In genomic region chr21:36504067-36505058, GRCh38 we compare ENCODE assay signal across 9 cellular contexts. TPM values are rescaled to one million over a fixed set of nuclear protein-coding genes. Genes with fewer than 3 reads are reported as not detected.
DNase-seq lines count a peak whose midpoint lies in the region; ATAC-seq and TF ChIP-seq lines count a peak whose summit lies in the region.
"Had no signal": no experiment of that assay in that cellular context is flagged by ENCODE, and none has a peak within 500 bp of the region (broad histone marks: within the 10 kb centered on the region; RNA-seq: fewer than 3 reads in every experiment).

No MANE protein-coding gene starts in this region.

- H3K27ac ChIP-seq in Panc1 (ENCODE audit: low read length): no peak overlapping the region

- no peak overlapping the region for H3K4me3 ChIP-seq in Panc1 (ENCODE audit: low read depth in 2 of 2, low read length in 2 of 2)

- H3K9me3 Mint-ChIP-seq in brain: peaks cover 0 to 3% (median 0%) of the 10 kb centered on the region in 5 experiments

- ATAC-seq in Panc1 (no peak), GM21360 (IDR thresholded peaks at IDR 0.05; ENCODE audit: unreplicated experiment) (no peak)

- H3K27me3 ChIP-seq in Panc1 (ENCODE audit: control insufficient read depth, insufficient read depth, low read length): no peaks in the 10 kb centered on the region

- H3K36me3 Mint-ChIP-seq in brain: no peaks in the 10 kb centered on the region

- peaks cover 14% of the 10 kb centered on the region for H3K27me3 Mint-ChIP-seq in brain

- CTCF ChIA-PET in Panc1 (lab: Charles Lee): no interaction called here

- BruUV-seq in Panc1 (replicated peaks; lab: Mats Ljungman, UMichigan): no TSS peak

- H3K9me3 ChIP-seq in Panc1 (ENCODE audit: control insufficient read depth, insufficient read depth, low read depth, low read length): no peaks in the 10 kb centered on the region

- no peak overlapping the region for H3K27ac Mint-ChIP-seq in brain

- intact Hi-C loops in Panc1 (cut with micrococcal nuclease; ENCODE audit: unreplicated experiment): loop anchor here (10.0 kb wide), 2 partner anchors 80 to 420 kb away; no protein-coding TSS in a partner anchor

- no peaks in the 10 kb centered on the region for H3K4me1 ChIP-seq in Panc1 (ENCODE audit: control insufficient read depth, insufficient read depth, low read length)

- POLR2A ChIA-PET in Panc1 (lab: Charles Lee): no interaction called here

- peaks cover 11% of the 10 kb centered on the region for H3K4me1 Mint-ChIP-seq in brain

- H3K4me3 Mint-ChIP-seq in brain: no peak overlapping the region

- no peaks in the 10 kb centered on the region for H3K36me3 ChIP-seq in Panc1 (ENCODE audit: control insufficient read depth, insufficient read depth, low read length)

- peak; percentile 24 for DNase-seq in COLO829 (ENCODE audit: low spot score)
- peak; percentile 10 for DNase-seq in HCEC 1CT
- peak; percentile 18 for DNase-seq in Panc1 (ENCODE audit: low read depth, low spot score)
- DNase-seq in left kidney (ENCODE audit: low read depth, low spot score): peak; percentile 69
- peak in 5 of 6 experiments; percentile 6 to 67 (median 29) for DNase-seq in stimulated activated naive CD4-positive, alpha-beta T cell (lab: John Stamatoyannopoulos, UW)
- no peak for DNase-seq in NCI-H187 treated with DMSO at 0.1 percent for 48 hours (lab: John Stamatoyannopoulos, UW)

- TF ChIP-seq CTCF in Panc1 (IDR thresholded peaks at IDR 0.05) (peak; percentile 76), brain (conservative IDR thresholded peaks at IDR 0.05) (peak; percentile 88 to 94)

- in situ Hi-C loops in Panc1 (cut with HindIII; ENCODE audit: low pct_unique_long_range_greater_than_20kb, low sequenced_read_pairs): no loop called here

RNA-seq across cellular contexts. Expression of gene CLDN14, which starts 24.4 kb away (rescaled TPM):
- total RNA-seq in Panc1 (2021; ENCODE audit: unreplicated experiment): not detected
- not detected for polyA plus RNA-seq in Panc1 (2012; ENCODE audit: insufficient read length)
- polyA plus RNA-seq in brain (ENCODE audit: insufficient read depth, low read depth, low replicate concordance): not detected
- total RNA-seq: T-helper 2 cell treated with Interferon-gamma antibody and Interleukin-4, amounts not matched to agents 100 ng/mL and 5 ng/mL, for 36 hours had no signal
